Comparison of ENCODE assay signal across 16 cellular contexts in genomic region chr14:95207475-95208253, GRCh38. TPM values are rescaled to one million over a fixed set of nuclear protein-coding genes. Genes with fewer than 3 reads are reported as not detected.
DNase-seq lines count a peak whose midpoint lies in the region; ATAC-seq, FAIRE-seq and TF ChIP-seq lines count a peak whose summit lies in the region.
"Had no signal": no experiment of that assay in that cellular context is flagged by ENCODE, and none has a peak within 500 bp of the region (broad histone marks: within the 10 kb centered on the region; RNA-seq: fewer than 3 reads in every experiment).

No MANE protein-coding gene starts in this region.

- no peak for DNase-seq in A549 (ENCODE audit: low read depth in 1 of 2, low spot score in 1 of 2)
- DNase-seq in GM19239 (ENCODE audit: insufficient read length, low spot score) = no peak
- DNase-seq in GM12878 (ENCODE audit: low read depth, low spot score) = no peak
- no peak for DNase-seq in sciatic nerve (ENCODE audit: low spot score)
- DNase-seq in stimulated activated CD4-positive, alpha-beta T cell treated with anti-CD3 and anti-CD28 coated beads, Interleukin-12 subunit alpha, Interleukin-12 subunit beta, amount 100 ng/mL, for 4 hours = no peak
- DNase-seq in NCI-H2171 (lab: John Stamatoyannopoulos, UW) = no peak
- DNase-seq in OCI-M1 (lab: John Stamatoyannopoulos, UW) = no peak
- DNase-seq in H54 (ENCODE audit: insufficient read length, low spot score) = no peak
- DNase-seq: DMS153, NCI-H1092 treated with DMSO at 0.1 percent for 48 hours, NCI-H2107, NCI-H226, NCI-H526 treated with DMSO at 0.1 percent for 48 hours, PC-3 had no signal

- RAD21 ChIA-PET in GM12878 (lab: Charles Lee; ENCODE audit: unreplicated experiment) = interaction anchor here (0.8 to 3.0 kb wide), 5 partner anchors 24 to 120 kb away, joined by 3 to 23 read pairs (median 4); no protein-coding TSS in a partner anchor

- 69% methylated on average over 7 of the region's 7 CpGs for WGBS in A549 (ENCODE audit: missing lambda C conversion rate)
- 52% methylated on average over 7 of the region's 7 CpGs for WGBS in GM12878 (ENCODE audit: insufficient coverage, insufficient replicate concordance, low lambda C conversion rate, missing lambda C conversion rate)

- no peaks in the 10 kb centered on the region for H3K27me3 ChIP-seq in GM12878 (replicated peaks in 1 of 2; ENCODE audit: control insufficient read depth in 2 of 2, insufficient read depth in 2 of 2, low read length in 1 of 2)

- POLR2A ChIA-PET in A549 (lab: Yijun Ruan, JAX) (no interaction called here), GM12878 (lab: Charles Lee) (interaction anchor here (0.6 to 1.0 kb wide), 3 partner anchors 8 to 35 kb away, joined by 3 read pairs; no protein-coding TSS in a partner anchor)

- H3K27ac ChIP-seq in A549 (no peak overlapping the region), GM12878 (ENCODE audit: control insufficient read depth, insufficient read depth) (no peak overlapping the region)
- H3K27ac ChIP-seq: C4-2B, RWPE1 had no signal

- TF ChIP-seq RAD21 in A549 (conservative IDR thresholded peaks at IDR 0.05 in 1 of 2, IDR thresholded peaks at IDR 0.05 in 1 of 2) (no peak), GM12878 (IDR thresholded peaks at IDR 0.05; ENCODE audit: insufficient read depth, low read depth, low read length) (no peak)

- BruUV-seq in GM12878 (replicated peaks; lab: Mats Ljungman, UMichigan) = no TSS peak

- ATAC-seq in A549 (no peak), GM12878 (peak; percentile 51), sciatic nerve (peak; percentile 40)
- ATAC-seq: PC-3 had no signal

- no peak for TF ChIP-seq CTCF in A549 (IDR thresholded peaks at IDR 0.05)
- TF ChIP-seq CTCF in GM12878 (IDR thresholded peaks at IDR 0.05 in 2 of 3, conservative IDR thresholded peaks at IDR 0.05 in 1 of 3; ENCODE audit: control insufficient read depth in 2 of 3, extremely low read depth in 1 of 3, insufficient read depth in 1 of 3, low read depth in 3 of 3, low read length in 3 of 3) = no peak

- H3K4me3 ChIP-seq in A549 (no peak overlapping the region), GM12878 (no peak overlapping the region)

- H4K20me1 ChIP-seq in GM12878 (ENCODE audit: control insufficient read depth, insufficient read depth) = no peaks in the 10 kb centered on the region

- FAIRE-seq in A549 (lab: Jason Lieb, UNC) (no peak), GM19239 (lab: Jason Lieb, UNC) (peak; percentile 31), GM12878 (lab: Jason Lieb, UNC) (no peak), H54 (lab: Jason Lieb, UNC) (no peak)

- in situ Hi-C loops in GM12878 (cut with MboI) = no loop called here

- H3K4me2 ChIP-seq in A549 (no peak overlapping the region), GM12878 (ENCODE audit: control insufficient read depth, insufficient read depth) (no peak overlapping the region)

- CTCF ChIA-PET in A549 (lab: Yijun Ruan, JAX) = no interaction called here
- CTCF ChIA-PET in GM12878 (lab: Yijun Ruan, JAX) = interaction anchor here (0.6 to 0.7 kb wide), 2 partner anchors 36 to 118 kb away, joined by 3 read pairs; no protein-coding TSS in a partner anchor

- TF ChIP-seq POLR2A in A549 (IDR thresholded peaks at IDR 0.05; ENCODE audit: low read length) (no peak), GM12878 (IDR thresholded peaks at IDR 0.05; ENCODE audit: low read depth, low read length) (no peak), H54 (IDR thresholded peaks at IDR 0.05; ENCODE audit: low read depth, low read length) (no peak)

- intact Hi-C loops in GM12878 (cut with micrococcal nuclease; ENCODE audit: unreplicated experiment) (loop anchor here (5.0 kb wide), 1 partner anchor 155 kb away; no protein-coding TSS in a partner anchor), sciatic nerve (cut with DNase I) (no loop called here)

- H3K36me3 ChIP-seq in GM12878 (ENCODE audit: control insufficient read depth in 2 of 2, insufficient read depth in 2 of 2, low read length in 1 of 2) = peaks cover 0 to 6% of the 10 kb centered on the region in 2 experiments; a peak in 2 of 4 replicates

- SMC1A ChIA-PET in GM12878 (lab: Charles Lee; ENCODE audit: uncharacterized antibody, unreplicated experiment) = interaction anchor here (0.7 to 4.4 kb wide), 7 partner anchors 11 to 119 kb away, joined by 3 to 20 read pairs (median 3); no protein-coding TSS in a partner anchor

- no peak overlapping the region for H2AFZ ChIP-seq in GM12878 (ENCODE audit: control insufficient read depth, low read depth, low read length)

- no peaks in the 10 kb centered on the region for H3K79me2 ChIP-seq in GM12878 (ENCODE audit: control insufficient read depth, insufficient read depth, low read length)

- H3K9me3 ChIP-seq in A549 (peaks cover 11% of the 10 kb centered on the region; the same call in 2 of the 3 replicates), GM12878 (replicated peaks; ENCODE audit: control insufficient read depth, insufficient read depth, low read length) (peaks cover 2% of the 10 kb centered on the region; the same call in 2 of the 3 replicates)

- no peak overlapping the region for H3K9ac ChIP-seq in GM12878 (ENCODE audit: control insufficient read depth, insufficient read depth, low read length)

- TF ChIP-seq EP300 in A549 (IDR thresholded peaks at IDR 0.05) = no peak
- no peak for TF ChIP-seq EP300 in GM12878 (IDR thresholded peaks at IDR 0.05; ENCODE audit: borderline replicate concordance in 1 of 2, control insufficient read depth in 1 of 2, low read depth in 2 of 2, low read length in 2 of 2)

- H3K4me1 ChIP-seq in A549 = no peaks in the 10 kb centered on the region
- peaks cover 13% of the 10 kb centered on the region; the same call in 1 of the 2 replicates for H3K4me1 ChIP-seq in GM12878 (ENCODE audit: control insufficient read depth, insufficient read depth, low read length)

TF ChIP-seq in A549, 52 proteins besides CTCF, POLR2A, EP300 and RAD21:
- no peak for TF ChIP-seq PHF8 (IDR thresholded peaks at IDR 0.05; ENCODE audit: borderline replicate concordance, low read depth)
- peak; percentile 29 for TF ChIP-seq ZFP36 (IDR thresholded peaks at IDR 0.05; ENCODE audit: borderline replicate concordance, partially characterized antibody)
- TF ChIP-seq HOXB5 (CRISPR knock-in tag; IDR thresholded peaks at IDR 0.05) = no peak
- no peak for TF ChIP-seq RCOR1 (IDR thresholded peaks at IDR 0.05; ENCODE audit: low read depth, low read length)
- no peak for TF ChIP-seq USF2 (IDR thresholded peaks at IDR 0.05)
- no peak for TF ChIP-seq HOXB13 (CRISPR knock-in tag; IDR thresholded peaks at IDR 0.05; ENCODE audit: low read depth)
- no peak for TF ChIP-seq POLR2AphosphoS2 (conservative IDR thresholded peaks at IDR 0.05; ENCODE audit: low read length)
- TF ChIP-seq CHD4 (IDR thresholded peaks at IDR 0.05; ENCODE audit: borderline replicate concordance) = no peak

TF ChIP-seq in GM12878, 131 proteins besides CTCF, POLR2A, EP300 and RAD21 (continues in another document):
- TF ChIP-seq ZNF217 (IDR thresholded peaks at IDR 0.05) (0 out of 2 replicates have a peak, but pooled peaks have one; percentile 27), ZNF24 (IDR thresholded peaks at IDR 0.05) (no peak), KAT2A (conservative IDR thresholded peaks at IDR 0.05; ENCODE audit: control insufficient read depth, low read depth, low read length) (no peak), SUPT20H (IDR thresholded peaks at IDR 0.05; ENCODE audit: borderline replicate concordance, control insufficient read depth, low read depth, low read length) (no peak), MTA3 (IDR thresholded peaks at IDR 0.05; ENCODE audit: borderline replicate concordance, low read length) (no peak), SREBF2 (IDR thresholded peaks at IDR 0.05; ENCODE audit: low read length) (no peak)

RNA-seq across cellular contexts. Expression of gene DICER1, which starts 50.3 kb away (rescaled TPM):
- polyA plus RNA-seq in A549 (2011; rRNA removed) (46.3 and 51.2 TPM in 2 replicates), A549 (2017; fragmentation: RNase III; extraction: RNeasy Plus Mini Kit Qiagen cat#74134 plus additional on column Dnase treatment) (14.1 to 15.6 TPM (median 14.1 TPM) in 3 replicates), GM12878 (2011; rRNA removed) (70.8 and 85.7 TPM in 2 replicates), GM12878 (2014; fragmentation: Illumina TruSeq; extraction: Trizol) (43.1 and 43.6 TPM in 2 replicates), GM12878 (2014; fragmentation: Nextera tagmentation; extraction: Ambion mirVana) (1 to 10 TPM; 6.8 to 9.8 TPM), GM12878 (2014; rRNA removed) (22.2 and 28.7 TPM in 2 replicates), GM12878 (2016; fragmentation: Nextera tagmentation; extraction: Ambion mirVana) (10 to 100 TPM; 29.2 to 31.4 TPM)
- polyA plus RNA-seq in A549 (2012; cell fraction: cytosol; rRNA removed) = 6.1 and 8.0 TPM in 2 replicates
- 6.9 and 10.5 TPM in 2 replicates for polyA plus RNA-seq in A549 (2012; cell fraction: nucleus; rRNA removed)
- 82.8 and 93.1 TPM in 2 replicates for polyA minus RNA-seq in A549 (2011; rRNA and poly(A)+ RNA removed)
- total RNA-seq in GM12878 (2013; cell fraction: nucleolus; rRNA removed) = 246 and 321 TPM in 2 replicates
- total RNA-seq in GM12878 (2014; rRNA removed) (69.4 and 86.8 TPM in 2 replicates), GM12878 (2014; rRNA removed; fragmentation: Illumina TruSeq; extraction: Trizol) (42.8 and 46.1 TPM in 2 replicates), GM12878 (2021) (47.9 and 51.9 TPM in 2 replicates), sciatic nerve (92.0 TPM)
- polyA plus RNA-seq in GM12878 (2011; ENCODE audit: low read depth) = 19.6 TPM
- polyA plus RNA-seq in GM12878 (2011; cell fraction: cytosol; rRNA removed) = 26.8 and 32.2 TPM in 2 replicates
- polyA plus RNA-seq in GM12878 (2011; cell fraction: nucleus; rRNA removed) = 67.8 and 75.4 TPM in 2 replicates
- 18.2 and 18.4 TPM in 2 replicates for polyA plus RNA-seq in GM12878 (2012)
- polyA minus RNA-seq in GM12878 (2011; rRNA and poly(A)+ RNA removed) = 83.1 and 96.8 TPM in 2 replicates
- polyA minus RNA-seq in GM12878 (2011; cell fraction: cytosol; rRNA and poly(A)+ RNA removed) = 27.8 and 30.6 TPM in 2 replicates
- 89.8 and 92.1 TPM in 2 replicates for polyA minus RNA-seq in GM12878 (2011; cell fraction: nucleus; rRNA and poly(A)+ RNA removed)

Comparison
In these comparisons a context has a peak if more than half of its experiments do, and no peak if none do; other contexts are left out.
1. ATAC-seq: peak in GM12878 (single experiment) and sciatic nerve (single experiment); none in A549 (0 of 2).
2. Of the 24 proteins assayed by ChIP-seq in both GM12878 and A549: peak only in GM12878: JUNB; only in A549: none; in both: none; in neither: 23.